ENCODE assay signal across 12 cellular contexts in the genomic region with DNA sequence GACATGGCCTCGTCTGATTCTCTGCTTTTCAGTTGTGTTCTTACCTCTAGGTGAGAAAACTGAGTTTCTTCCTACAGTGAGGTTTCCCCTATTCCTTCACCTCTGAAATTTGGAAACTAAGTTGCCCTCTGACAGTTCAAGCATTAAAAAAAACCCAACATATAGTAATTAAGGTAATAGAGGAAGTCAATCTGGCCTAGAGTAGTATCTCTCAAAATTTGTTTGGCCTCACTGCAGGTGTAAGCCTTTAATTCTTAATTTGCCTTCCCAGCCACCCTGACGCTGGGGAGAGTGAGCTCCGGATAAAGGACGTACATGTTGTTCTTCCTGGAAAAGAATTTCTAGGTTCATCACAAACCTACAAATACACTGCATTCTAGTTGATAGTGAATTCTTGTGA. TPM values are rescaled to one million over a fixed set of nuclear protein-coding genes. Genes with fewer than 3 reads are reported as not detected.
A peak's percentile ranks its signal among the peaks of the same experiment; 100 is the strongest.
DNase-seq lines count a peak whose midpoint lies in the region; ATAC-seq and TF ChIP-seq lines count a peak whose summit lies in the region.
"Had no signal": no experiment of that assay in that cellular context is flagged by ENCODE, and none has a peak within 500 bp of the region (broad histone marks: within the 10 kb centered on the region; RNA-seq: fewer than 3 reads in every experiment).

No MANE protein-coding gene starts in this region.

- DNase-seq in Calu3: no peak
- DNase-seq in KBM-7: peak; percentile 18
- no peak for DNase-seq in activated naive CD8-positive, alpha-beta T cell treated with anti-CD3 and anti-CD28 coated beads, Interleukin-2, amount 50 U/mL, for 24 hours
- peak; percentile 12 for DNase-seq in natural killer cell treated with Interleukin-12 subunit alpha and Interleukin-12 subunit beta and Interleukin-15 and Interleukin-18, amount 100 ng/mL, for 72 hours (ENCODE audit: low spot score)
- no peak for DNase-seq in NCI-H1092 (lab: John Stamatoyannopoulos, UW)
- no peak for DNase-seq in EL
- no peak for DNase-seq in DMS79 (lab: John Stamatoyannopoulos, UW)
- no peak for DNase-seq in COLO829 (ENCODE audit: low spot score)
- DNase-seq: cortex of kidney, hypothalamus, NCI-H1092 treated with DMSO at 0.1 percent for 48 hours had no signal

- intact Hi-C loops in Calu3 (cut with micrococcal nuclease; ENCODE audit: unreplicated experiment): loop anchor here (1.0 kb wide), 1 partner anchor 120 kb away; no protein-coding TSS in a partner anchor

- H3K36me3 Mint-ChIP-seq in Calu3 (ENCODE audit: insufficient read depth, unreplicated experiment): peaks cover 49% of the 10 kb centered on the region
- peaks cover 73% of the 10 kb centered on the region for H3K36me3 Mint-ChIP-seq in activated naive CD8-positive, alpha-beta T cell treated with anti-CD3 and anti-CD28 coated beads, Interleukin-2, amount 50 U/mL, for 24 hours (ENCODE audit: low read depth)
- H3K36me3 Mint-ChIP-seq in natural killer cell treated with Interleukin-12 subunit alpha and Interleukin-12 subunit beta and Interleukin-15 and Interleukin-18, amount 100 ng/mL, for 72 hours: peaks cover 18% of the 10 kb centered on the region

- H3K27me3 Mint-ChIP-seq in Calu3 (ENCODE audit: unreplicated experiment): no peaks in the 10 kb centered on the region
- no peaks in the 10 kb centered on the region for H3K27me3 Mint-ChIP-seq in activated naive CD8-positive, alpha-beta T cell treated with anti-CD3 and anti-CD28 coated beads, Interleukin-2, amount 50 U/mL, for 24 hours
- H3K27me3 Mint-ChIP-seq in natural killer cell treated with Interleukin-12 subunit alpha and Interleukin-12 subunit beta and Interleukin-15 and Interleukin-18, amount 100 ng/mL, for 72 hours: no peaks in the 10 kb centered on the region

- H3K9me3 Mint-ChIP-seq in Calu3 (ENCODE audit: low read depth, unreplicated experiment): no peaks in the 10 kb centered on the region
- no peaks in the 10 kb centered on the region for H3K9me3 Mint-ChIP-seq in activated naive CD8-positive, alpha-beta T cell treated with anti-CD3 and anti-CD28 coated beads, Interleukin-2, amount 50 U/mL, for 24 hours
- H3K9me3 Mint-ChIP-seq in natural killer cell treated with Interleukin-12 subunit alpha and Interleukin-12 subunit beta and Interleukin-15 and Interleukin-18, amount 100 ng/mL, for 72 hours: no peaks in the 10 kb centered on the region

- no peak overlapping the region for H3K27ac Mint-ChIP-seq in Calu3 (ENCODE audit: unreplicated experiment)
- H3K27ac Mint-ChIP-seq in activated naive CD8-positive, alpha-beta T cell treated with anti-CD3 and anti-CD28 coated beads, Interleukin-2, amount 50 U/mL, for 24 hours: peak overlapping the region; percentile 87
- peak overlapping the region; percentile 89 to 93 for H3K27ac Mint-ChIP-seq in natural killer cell treated with Interleukin-12 subunit alpha and Interleukin-12 subunit beta and Interleukin-15 and Interleukin-18, amount 100 ng/mL, for 72 hours

- in situ Hi-C loops in KBM-7 (cut with MboI; ENCODE audit: low pct_unique_long_range_greater_than_20kb, low sequenced_read_pairs): no loop called here

- peaks cover 33% of the 10 kb centered on the region for H3K4me1 Mint-ChIP-seq in Calu3 (ENCODE audit: low read depth, unreplicated experiment)
- H3K4me1 Mint-ChIP-seq in activated naive CD8-positive, alpha-beta T cell treated with anti-CD3 and anti-CD28 coated beads, Interleukin-2, amount 50 U/mL, for 24 hours: peaks cover 38% of the 10 kb centered on the region
- H3K4me1 Mint-ChIP-seq in natural killer cell treated with Interleukin-12 subunit alpha and Interleukin-12 subunit beta and Interleukin-15 and Interleukin-18, amount 100 ng/mL, for 72 hours (ENCODE audit: low read depth in 2 of 2): peaks cover 31 to 42% of the 10 kb centered on the region in 2 donors

- CTCF ChIA-PET in Calu3 (lab: Charles Lee): no interaction called here

- BruUV-seq in Calu3 (replicated peaks; lab: Mats Ljungman, UMichigan): no TSS peak

- no peak for ATAC-seq in activated naive CD8-positive, alpha-beta T cell treated with anti-CD3 and anti-CD28 coated beads, Interleukin-2, amount 50 U/mL, for 24 hours
- ATAC-seq in natural killer cell treated with Interleukin-12 subunit alpha and Interleukin-12 subunit beta and Interleukin-15 and Interleukin-18, amount 100 ng/mL, for 72 hours: no peak

- peak overlapping the region; percentile 88 for H3K4me3 Mint-ChIP-seq in Calu3 (ENCODE audit: low read depth, unreplicated experiment)
- peak overlapping the region; percentile 90 for H3K4me3 Mint-ChIP-seq in activated naive CD8-positive, alpha-beta T cell treated with anti-CD3 and anti-CD28 coated beads, Interleukin-2, amount 50 U/mL, for 24 hours
- peak overlapping the region; percentile 89 for H3K4me3 Mint-ChIP-seq in natural killer cell treated with Interleukin-12 subunit alpha and Interleukin-12 subunit beta and Interleukin-15 and Interleukin-18, amount 100 ng/mL, for 72 hours

- TF ChIP-seq CTCF in Calu3 (IDR thresholded peaks at IDR 0.05; ENCODE audit: unreplicated experiment): no peak

RNA-seq across cellular contexts. Expression of gene CAD, which starts 1.4 kb away (rescaled TPM):
- 68.2 and 71.6 TPM in 2 replicates for total RNA-seq in Calu3 (2022)
- total RNA-seq in natural killer cell treated with Interleukin-12 subunit alpha and Interleukin-12 subunit beta and Interleukin-15 and Interleukin-18, amount 100 ng/mL, for 72 hours: 100 to 1,000 TPM in 1 of 2 donors, 10 to 100 TPM in 1; 50.6 to 175 TPM

RNA-seq across cellular contexts. Expression of gene SLC5A6, which starts 6.5 kb away (rescaled TPM):
- total RNA-seq in Calu3 (2022): 39.6 and 42.3 TPM in 2 replicates
- total RNA-seq in natural killer cell treated with Interleukin-12 subunit alpha and Interleukin-12 subunit beta and Interleukin-15 and Interleukin-18, amount 100 ng/mL, for 72 hours: 100 to 1,000 TPM in 1 of 2 donors, 10 to 100 TPM in 1; 40.7 to 123 TPM

RNA-seq across cellular contexts. Expression of gene ATRAID, which starts 6.8 kb away (rescaled TPM):
- 104 and 121 TPM in 2 replicates for total RNA-seq in Calu3 (2022)
- total RNA-seq in natural killer cell treated with Interleukin-12 subunit alpha and Interleukin-12 subunit beta and Interleukin-15 and Interleukin-18, amount 100 ng/mL, for 72 hours: 10 to 100 TPM; 59.3 to 59.9 TPM

RNA-seq across cellular contexts. Expression of gene SLC30A3, which starts 44.2 kb away (rescaled TPM):
- total RNA-seq in Calu3 (2022): 0.24 TPM in 1 of 2 replicates, not detected in the other
- not detected for total RNA-seq in natural killer cell treated with Interleukin-12 subunit alpha and Interleukin-12 subunit beta and Interleukin-15 and Interleukin-18, amount 100 ng/mL, for 72 hours
- total RNA-seq: omental fat pad had no signal

RNA-seq across cellular contexts. Expression of gene DNAJC5G, which starts 56.6 kb away (rescaled TPM):
- not detected in 2 replicates for total RNA-seq in Calu3 (2022)
- total RNA-seq in natural killer cell treated with Interleukin-12 subunit alpha and Interleukin-12 subunit beta and Interleukin-15 and Interleukin-18, amount 100 ng/mL, for 72 hours: not detected

Comparison
In these comparisons a context has a peak if more than half of its experiments do, and no peak if none do; other contexts are left out.
1. DNase-seq: peak in KBM-7 (single experiment) and natural killer cell treated with Interleukin-12 subunit alpha and Interleukin-12 subunit beta and Interleukin-15 and Interleukin-18, amount 100 ng/mL, for 72 hours (single experiment); none in Calu3 (single experiment), activated naive CD8-positive, alpha-beta T cell treated with anti-CD3 and anti-CD28 coated beads, Interleukin-2, amount 50 U/mL, for 24 hours (single experiment), NCI-H1092 (single experiment), EL (single experiment), DMS79 (single experiment) and COLO829 (single experiment).
2. Peak in every context shown above with its lines, with median percentiles within 50 percentile points of each other: H3K4me3 Mint-ChIP-seq.